In genomic region chr7:65980478-65981250, GRCh38 we compare ENCODE assay signal across 8 cellular contexts. TPM values are rescaled to one million over a fixed set of nuclear protein-coding genes. Genes with fewer than 3 reads are reported as not detected.
DNase-seq lines count a peak whose midpoint lies in the region; ATAC-seq lines count a peak whose summit lies in the region.

No MANE protein-coding gene starts in this region.

- peaks cover 4% of the 10 kb centered on the region for H3K36me3 ChIP-seq in CD4-positive, CD25-positive, alpha-beta regulatory T cell (ENCODE audit: control insufficient read depth, insufficient read depth, low read length)
- H3K36me3 ChIP-seq in mesendoderm (ENCODE audit: control insufficient read depth, insufficient read depth, low read length) = no peaks in the 10 kb centered on the region

- H3K23ac ChIP-seq in mesendoderm (ENCODE audit: low read length) = no peak overlapping the region

- peaks cover 10% of the 10 kb centered on the region for H3K79me2 ChIP-seq in mesendoderm (ENCODE audit: control insufficient read depth, insufficient read depth, low read length)

- H3K27ac Mint-ChIP-seq in CD4-positive, CD25-positive, alpha-beta regulatory T cell = peak overlapping the region; percentile 88 to 93 (median 91)
- H3K27ac Mint-ChIP-seq in dendritic cell treated with granulocyte-macrophage colony-stimulating factor and Interleukin-4, amounts not matched to agents 40 ng/mL and 50 ng/mL, for 4 days = peak overlapping the region; percentile 87

- no peaks in the 10 kb centered on the region for H3K9me3 ChIP-seq in CD4-positive, CD25-positive, alpha-beta regulatory T cell (ENCODE audit: control insufficient read depth in 2 of 2, low read length in 2 of 2)

- peaks cover 0 to 18% (median 10%) of the 10 kb centered on the region in 4 donors for H3K4me1 Mint-ChIP-seq in CD4-positive, CD25-positive, alpha-beta regulatory T cell
- peaks cover 10% of the 10 kb centered on the region for H3K4me1 Mint-ChIP-seq in dendritic cell treated with granulocyte-macrophage colony-stimulating factor and Interleukin-4, amounts not matched to agents 40 ng/mL and 50 ng/mL, for 4 days (ENCODE audit: low read depth)

- no peak overlapping the region for H4K5ac ChIP-seq in mesendoderm (ENCODE audit: low read length)

- DNase-seq in CD4-positive, CD25-positive, alpha-beta regulatory T cell = peak; percentile 28 to 83 (median 52)
- peak; percentile 43 for DNase-seq in T-helper 22 cell (ENCODE audit: low read depth)
- DNase-seq in mesendoderm = peak; percentile 42
- DNase-seq in stimulated activated naive CD4-positive, alpha-beta T cell treated with Interleukin-2 at 50 U/mL for 16 hours (lab: John Stamatoyannopoulos, UW) = peak; percentile 16
- DNase-seq in NCI-H1930 (lab: John Stamatoyannopoulos, UW) = no peak

- peak overlapping the region; percentile 50 for H3K56ac ChIP-seq in mesendoderm (ENCODE audit: low read length)

- H2BK15ac ChIP-seq in mesendoderm (replicated peaks; ENCODE audit: low read depth) = no peak overlapping the region

- H3K36me3 Mint-ChIP-seq in CD4-positive, CD25-positive, alpha-beta regulatory T cell = peaks cover 7% of the 10 kb centered on the region
- H3K36me3 Mint-ChIP-seq in dendritic cell treated with granulocyte-macrophage colony-stimulating factor and Interleukin-4, amounts not matched to agents 40 ng/mL and 50 ng/mL, for 4 days (ENCODE audit: low read depth) = peaks cover 49% of the 10 kb centered on the region

- peak overlapping the region; percentile 67 for H3K27ac ChIP-seq in CD4-positive, CD25-positive, alpha-beta regulatory T cell (ENCODE audit: insufficient read depth, low read length, poor library complexity, severe bottlenecking)
- H3K27ac ChIP-seq in mesendoderm (ENCODE audit: low read depth, low read length) = no peak overlapping the region

- peaks cover 10% of the 10 kb centered on the region for H3K79me1 ChIP-seq in mesendoderm (ENCODE audit: low read length)

- no peak overlapping the region for H2BK5ac ChIP-seq in mesendoderm (ENCODE audit: low read length)

- peak overlapping the region; percentile 9 for H3K9ac ChIP-seq in mesendoderm (ENCODE audit: low read length)

- H3K4ac ChIP-seq in mesendoderm (ENCODE audit: low read depth, low read length) = no peak overlapping the region

- H3K27me3 Mint-ChIP-seq in CD4-positive, CD25-positive, alpha-beta regulatory T cell = no peaks in the 10 kb centered on the region
- H3K27me3 Mint-ChIP-seq in dendritic cell treated with granulocyte-macrophage colony-stimulating factor and Interleukin-4, amounts not matched to agents 40 ng/mL and 50 ng/mL, for 4 days = no peaks in the 10 kb centered on the region

- no CpG with 5 or more reads among the region's 11 CpGs for WGBS in mesendoderm (ENCODE audit: extremely low coverage, insufficient coverage, low lambda C conversion rate)

- no peak overlapping the region for H2BK120ac ChIP-seq in mesendoderm (ENCODE audit: low read depth, low read length)

- no peak overlapping the region for H4K8ac ChIP-seq in mesendoderm (ENCODE audit: low read depth, low read length)

- H3K27me3 ChIP-seq in CD4-positive, CD25-positive, alpha-beta regulatory T cell (ENCODE audit: control insufficient read depth, insufficient read depth, low read length) = no peaks in the 10 kb centered on the region
- H3K27me3 ChIP-seq in mesendoderm (ENCODE audit: insufficient read depth, low read length, poor library complexity) = no peaks in the 10 kb centered on the region

- no peak overlapping the region for H3K18ac ChIP-seq in mesendoderm (ENCODE audit: low read length)

- peak; percentile 55 to 64 for ATAC-seq in CD4-positive, CD25-positive, alpha-beta regulatory T cell (ENCODE audit: low read depth in 2 of 2)
- ATAC-seq in GM19397 (IDR thresholded peaks at IDR 0.05; ENCODE audit: unreplicated experiment) = peak; percentile 67
- ATAC-seq in HG03521 (IDR thresholded peaks at IDR 0.05; ENCODE audit: unreplicated experiment) = peak; percentile 61

- peak overlapping the region; percentile 66 for H3K4me3 ChIP-seq in CD4-positive, CD25-positive, alpha-beta regulatory T cell (ENCODE audit: low read depth, low read length)
- H3K4me3 ChIP-seq in mesendoderm (ENCODE audit: low read length) = no peak overlapping the region

- peak overlapping the region; percentile 85 to 96 (median 92) for H3K4me3 Mint-ChIP-seq in CD4-positive, CD25-positive, alpha-beta regulatory T cell
- H3K4me3 Mint-ChIP-seq in dendritic cell treated with granulocyte-macrophage colony-stimulating factor and Interleukin-4, amounts not matched to agents 40 ng/mL and 50 ng/mL, for 4 days = peak overlapping the region; percentile 82

- intact Hi-C loops in dendritic cell treated with granulocyte-macrophage colony-stimulating factor and Interleukin-4, amounts not matched to agents 40 ng/mL and 50 ng/mL, for 4 days (cut with micrococcal nuclease) = loop anchor here (2.0 to 10.0 kb wide), 6 partner anchors 94 to 867 kb away; partner anchors contain the start of genes ASL, CRCP and VKORC1L1

- no peak overlapping the region for H3K4me2 ChIP-seq in mesendoderm (ENCODE audit: low read length)

- H3K9me3 Mint-ChIP-seq in CD4-positive, CD25-positive, alpha-beta regulatory T cell = no peaks in the 10 kb centered on the region
- H3K9me3 Mint-ChIP-seq in dendritic cell treated with granulocyte-macrophage colony-stimulating factor and Interleukin-4, amounts not matched to agents 40 ng/mL and 50 ng/mL, for 4 days = no peaks in the 10 kb centered on the region

- H3K4me1 ChIP-seq in CD4-positive, CD25-positive, alpha-beta regulatory T cell (ENCODE audit: control insufficient read depth, insufficient read depth, low read length, poor library complexity, severe bottlenecking) = peaks cover 21% of the 10 kb centered on the region
- no peaks in the 10 kb centered on the region for H3K4me1 ChIP-seq in mesendoderm (ENCODE audit: control insufficient read depth, low read depth, low read length)

- H2AK5ac ChIP-seq in mesendoderm (ENCODE audit: low read length) = no peak overlapping the region

RNA-seq across cellular contexts. Expression of gene GUSB, which starts 1.3 kb away (rescaled TPM):
- 39.9 TPM for total RNA-seq in CD4-positive, CD25-positive, alpha-beta regulatory T cell
- 10 to 100 TPM; 43.6 to 66.4 (median 57.1) TPM for polyA plus RNA-seq in CD4-positive, CD25-positive, alpha-beta regulatory T cell
- polyA plus RNA-seq in mesendoderm (2013, experiment 1 of 2) = 22.4 TPM
- 20.8 TPM for polyA plus RNA-seq in mesendoderm (2013, experiment 2 of 2)

Comparison
In these comparisons a context has a peak if more than half of its experiments do, and no peak if none do; other contexts are left out.
1. DNase-seq: peak in CD4-positive, CD25-positive, alpha-beta regulatory T cell (3 of 3), T-helper 22 cell (single experiment), mesendoderm (single experiment) and stimulated activated naive CD4-positive, alpha-beta T cell treated with Interleukin-2 at 50 U/mL for 16 hours (single experiment); none in NCI-H1930 (0 of 2).
2. Peak in every context shown above with its lines, with median percentiles within 50 percentile points of each other: ATAC-seq.